ENCODE assay signal across 9 cellular contexts in the genomic region with DNA sequence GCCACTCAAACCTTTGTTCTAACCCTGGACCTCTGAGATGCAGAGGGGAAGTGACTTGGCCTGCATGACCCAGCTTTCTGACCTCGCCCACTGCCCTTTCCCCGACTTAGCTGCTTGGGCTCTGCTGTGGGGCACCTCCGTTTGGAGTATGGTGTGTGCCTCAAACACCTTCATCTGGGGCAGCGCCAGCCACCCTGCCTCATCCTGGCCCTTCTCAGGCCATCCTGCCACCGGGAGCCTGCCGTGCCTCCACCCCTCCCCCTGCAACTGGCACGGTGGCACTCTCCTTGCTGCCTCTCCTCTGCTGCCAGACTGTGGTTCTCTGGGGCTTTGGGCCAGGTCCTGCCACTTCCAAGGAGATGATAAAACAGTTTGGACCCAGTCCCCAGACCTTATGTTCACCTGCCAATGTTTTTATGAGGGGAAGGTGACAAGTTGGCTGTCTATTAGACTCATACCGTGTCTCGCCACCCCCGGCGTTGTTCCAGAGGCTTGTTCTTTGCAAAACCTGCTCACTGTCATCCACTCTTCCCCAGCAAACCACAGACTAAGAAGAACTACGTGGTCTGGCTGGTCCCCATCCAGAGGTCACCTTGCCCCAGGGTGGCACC. TPM values are rescaled to one million over a fixed set of nuclear protein-coding genes. Genes with fewer than 3 reads are reported as not detected.
DNase-seq lines count a peak whose midpoint lies in the region; ATAC-seq and TF ChIP-seq lines count a peak whose summit lies in the region.
"Had no signal": no experiment of that assay in that cellular context is flagged by ENCODE, and none has a peak within 500 bp of the region (broad histone marks: within the 10 kb centered on the region; RNA-seq: fewer than 3 reads in every experiment).

No MANE protein-coding gene starts in this region.

- peaks cover 1 to 97% (median 88%) of the 10 kb centered on the region in 11 experiments; a peak in 21 of 22 replicates for H4K20me1 ChIP-seq in BLaER1 treated with 17β-estradiol and CSF1 and Interleukin-3, amounts not matched to agents 10 nM and 100 nM

- H3K4me3 ChIP-seq in BLaER1 treated with 17β-estradiol and CSF1 and Interleukin-3, amounts not matched to agents 10 nM and 100 nM = no peak overlapping the region; a peak in 1 of 20 replicates
- H3K4me3 ChIP-seq in MG63 (no peak overlapping the region), mucosa of stomach (ENCODE audit: low read length) (no peak overlapping the region)

- no peaks in the 10 kb centered on the region for H3K27me3 Mint-ChIP-seq in chondrocyte (ENCODE audit: low read depth)

- DNase-seq in MG63 (peak; percentile 51), chondrocyte (ENCODE audit: low spot score) (no peak)
- no peak for DNase-seq in activated effector memory CD4-positive, alpha-beta T cell treated with anti-CD3 and anti-CD28 coated beads, Interleukin-2, amount 50 U/mL, for 16 hours
- DNase-seq: effector CD4-positive, alpha-beta T cell had no signal

- no peaks in the 10 kb centered on the region for H3K27me3 ChIP-seq in BLaER1 treated with 17β-estradiol and CSF1 and Interleukin-3, amounts not matched to agents 10 nM and 100 nM
- H3K27me3 ChIP-seq in MG63 (no peaks in the 10 kb centered on the region), mucosa of stomach (ENCODE audit: control insufficient read depth, insufficient read depth, low read length) (no peaks in the 10 kb centered on the region)

- H3K4me2 ChIP-seq in BLaER1 treated with 17β-estradiol and CSF1 and Interleukin-3, amounts not matched to agents 10 nM and 100 nM = peak overlapping the region in 9 of 11 experiments; percentile 5 to 99 (median 86); a peak in 13 of 22 replicates

- peaks cover 69 to 98% (median 83%) of the 10 kb centered on the region in 10 experiments for H3K4me1 ChIP-seq in BLaER1 treated with 17β-estradiol and CSF1 and Interleukin-3, amounts not matched to agents 10 nM and 100 nM
- peaks cover 87% of the 10 kb centered on the region for H3K4me1 ChIP-seq in mucosa of stomach (ENCODE audit: control insufficient read depth, insufficient read depth, low read length)

- H3K9ac ChIP-seq in BLaER1 treated with 17β-estradiol and CSF1 and Interleukin-3, amounts not matched to agents 10 nM and 100 nM = peak overlapping the region in 8 of 11 experiments; percentile 1 to 55 (median 18); a peak in 10 of 22 replicates
- peak overlapping the region; percentile 53 for H3K9ac ChIP-seq in mucosa of stomach (ENCODE audit: low read length)

- ATAC-seq in GM18520 (IDR thresholded peaks at IDR 0.05; ENCODE audit: unreplicated experiment) (no peak), HG03039 (IDR thresholded peaks at IDR 0.05; ENCODE audit: unreplicated experiment) (no peak), HG03469 (IDR thresholded peaks at IDR 0.05; ENCODE audit: unreplicated experiment) (no peak)

- H3K4me1 Mint-ChIP-seq in chondrocyte (ENCODE audit: low read depth) = peaks cover 50% of the 10 kb centered on the region

- H3K27ac Mint-ChIP-seq in chondrocyte (ENCODE audit: unreplicated experiment) = peak overlapping the region; percentile 54

- H3K9me3 ChIP-seq in BLaER1 treated with 17β-estradiol and CSF1 and Interleukin-3, amounts not matched to agents 10 nM and 100 nM (replicated peaks in 1 of 11) = no peaks in the 10 kb centered on the region
- H3K9me3 ChIP-seq in MG63 = no peaks in the 10 kb centered on the region
- H3K9me3 ChIP-seq in mucosa of stomach (ENCODE audit: control insufficient read depth, low read length) = no peaks in the 10 kb centered on the region

- H3K4me3 Mint-ChIP-seq in chondrocyte (ENCODE audit: unreplicated experiment) = no peak overlapping the region

- no peak for TF ChIP-seq CTCF in chondrocyte (IDR thresholded peaks at IDR 0.05)

- peaks cover 0 to 17% (median 0%) of the 10 kb centered on the region in 11 experiments; a peak in 6 of 22 replicates for H3K36me3 ChIP-seq in BLaER1 treated with 17β-estradiol and CSF1 and Interleukin-3, amounts not matched to agents 10 nM and 100 nM
- H3K36me3 ChIP-seq in MG63 = no peaks in the 10 kb centered on the region
- no peaks in the 10 kb centered on the region for H3K36me3 ChIP-seq in mucosa of stomach (ENCODE audit: control insufficient read depth, insufficient read depth, low read length)

- peak overlapping the region in 9 of 11 experiments; percentile 5 to 90 (median 34); a peak in 13 of 22 replicates for H3K27ac ChIP-seq in BLaER1 treated with 17β-estradiol and CSF1 and Interleukin-3, amounts not matched to agents 10 nM and 100 nM

- no peaks in the 10 kb centered on the region for H3K9me3 Mint-ChIP-seq in chondrocyte (ENCODE audit: low read depth)

- peaks cover 2% of the 10 kb centered on the region for H3K36me3 Mint-ChIP-seq in chondrocyte (ENCODE audit: low read depth)

RNA-seq across cellular contexts. Expression of gene SLC6A6, which starts 32.2 kb away (rescaled TPM):
- total RNA-seq in MG63 (2014; rRNA removed; shearing (Covaris generic); ENCODE audit: low replicate concordance) = 2.6 and 3.4 TPM in 2 replicates
- total RNA-seq in chondrocyte = 46.0 to 63.9 TPM (median 48.0 TPM) in 3 replicates

Comparison
In these comparisons a context has a peak if more than half of its experiments do, and no peak if none do; other contexts are left out.
1. RNA of gene SLC6A6, which starts 32.2 kb away (total RNA-seq): 46.0 to 63.9 TPM in chondrocyte; 2.6 to 3.4 TPM in MG63; every median in the first group is over 10 times any median in the second.